ENCODE assay signal across 13 cellular contexts in the genomic region with DNA sequence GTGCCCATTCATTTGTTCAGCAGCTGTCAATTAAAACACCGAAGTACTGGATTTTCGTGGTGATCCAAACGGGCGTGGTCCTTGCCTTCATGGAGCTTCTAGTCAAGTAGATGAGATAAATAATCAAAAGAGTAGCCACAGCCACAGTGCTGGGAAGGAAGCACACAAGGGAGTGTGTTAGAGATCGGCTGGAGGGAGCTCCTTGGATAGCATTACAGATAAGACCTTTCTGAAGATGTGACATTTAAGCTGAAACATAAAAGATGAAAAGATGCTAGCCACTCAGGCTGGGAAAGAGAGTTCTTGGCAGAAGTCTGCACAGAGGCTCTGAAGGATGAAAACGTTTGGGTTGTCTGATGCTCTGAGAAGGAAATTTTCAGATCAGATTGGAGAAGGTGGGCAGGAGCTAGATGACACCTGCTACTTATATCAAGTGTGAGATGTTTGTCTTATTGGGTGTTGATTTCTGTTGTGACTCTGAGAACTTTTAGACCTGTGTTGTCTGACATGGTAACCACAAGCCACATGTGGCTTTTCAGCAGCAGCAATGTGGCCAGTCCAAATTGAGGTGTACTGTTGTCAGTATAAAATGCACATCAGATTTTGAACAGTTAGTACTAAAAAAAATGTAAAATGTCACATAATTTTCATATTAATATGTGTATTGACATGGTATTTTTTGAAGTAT.
A peak's percentile ranks its signal among the peaks of the same experiment; 100 is the strongest.
DNase-seq lines count a peak whose midpoint lies in the region; ATAC-seq and TF ChIP-seq lines count a peak whose summit lies in the region.
"Had no signal": no experiment of that assay in that cellular context is flagged by ENCODE, and none has a peak within 500 bp of the region (broad histone marks: within the 10 kb centered on the region; RNA-seq: fewer than 3 reads in every experiment).

No MANE protein-coding gene starts in this region.

- TF ChIP-seq CTCF in activated CD8-positive, alpha-beta T cell treated with anti-CD3 and anti-CD28 coated beads for 36 hours (IDR thresholded peaks at IDR 0.05) = no peak

- no peak overlapping the region for H4K8ac ChIP-seq in trophoblast cell (ENCODE audit: low read depth, low read length)

- no peak overlapping the region for H4K12ac ChIP-seq in trophoblast cell (ENCODE audit: low read depth, low read length)

- no peak overlapping the region for H2AFZ ChIP-seq in trophoblast cell (ENCODE audit: insufficient read depth, low read length, poor library complexity)

- intact Hi-C loops in activated CD8-positive, alpha-beta T cell treated with anti-CD3 and anti-CD28 coated beads for 36 hours (cut with micrococcal nuclease) = no loop called here

- H2BK12ac ChIP-seq in trophoblast cell (ENCODE audit: low read length) = no peak overlapping the region

- peak overlapping the region; percentile 62 for H3K27ac ChIP-seq in trophoblast cell (ENCODE audit: low read depth, low read length)
- H3K27ac ChIP-seq: 22Rv1, dorsolateral prefrontal cortex had no signal

- H3K4me3 Mint-ChIP-seq in activated CD8-positive, alpha-beta T cell treated with anti-CD3 and anti-CD28 coated beads for 36 hours = no peak overlapping the region

- peak overlapping the region; percentile 70 for H3K4ac ChIP-seq in trophoblast cell (ENCODE audit: low read depth, low read length)

- no peak overlapping the region for H2AK5ac ChIP-seq in trophoblast cell (ENCODE audit: low read length)

- H3K79me1 ChIP-seq in trophoblast cell (ENCODE audit: low read length) = peaks cover 18% of the 10 kb centered on the region

- H3K14ac ChIP-seq in trophoblast cell (ENCODE audit: low read length) = no peak overlapping the region

- H3K27ac Mint-ChIP-seq in activated CD8-positive, alpha-beta T cell treated with anti-CD3 and anti-CD28 coated beads for 36 hours = no peak overlapping the region

- H3K79me2 ChIP-seq in trophoblast cell (ENCODE audit: control insufficient read depth, insufficient read depth, low read length, poor library complexity) = no peaks in the 10 kb centered on the region

- H3K4me3 ChIP-seq in trophoblast cell (ENCODE audit: low read depth, low read length) = no peak overlapping the region
- H3K4me3 ChIP-seq: dorsolateral prefrontal cortex had no signal

- no CpG with 5 or more reads among the region's 6 CpGs for WGBS in trophoblast cell (ENCODE audit: extremely low coverage, insufficient coverage, insufficient read length)

- no peak overlapping the region for H3K9ac ChIP-seq in trophoblast cell (ENCODE audit: low read length)

- H4K91ac ChIP-seq in trophoblast cell (ENCODE audit: low read depth, low read length) = peak overlapping the region; percentile 2

- H3K18ac ChIP-seq in trophoblast cell (ENCODE audit: low read length) = no peak overlapping the region

- H3K4me1 ChIP-seq in trophoblast cell (ENCODE audit: control insufficient read depth in 1 of 2, insufficient read depth in 2 of 2, low read length in 2 of 2) = peaks cover 21 to 36% of the 10 kb centered on the region in 2 experiments

- H3K27me3 Mint-ChIP-seq in activated CD8-positive, alpha-beta T cell treated with anti-CD3 and anti-CD28 coated beads for 36 hours = no peaks in the 10 kb centered on the region

- no peak overlapping the region for H2BK5ac ChIP-seq in trophoblast cell (ENCODE audit: low read depth, low read length, poor library complexity)

- no peaks in the 10 kb centered on the region for H3K27me3 ChIP-seq in trophoblast cell (ENCODE audit: insufficient read depth, low read length)
- H3K27me3 ChIP-seq: dorsolateral prefrontal cortex had no signal

- H3K4me1 Mint-ChIP-seq in activated CD8-positive, alpha-beta T cell treated with anti-CD3 and anti-CD28 coated beads for 36 hours (ENCODE audit: low read depth) = peaks cover 65% of the 10 kb centered on the region

- POLR2A ChIA-PET in activated CD8-positive, alpha-beta T cell treated with anti-CD3 and anti-CD28 coated beads for 36 hours (lab: Charles Lee) = interaction anchor here (0.6 to 1.0 kb wide), 3 partner anchors 123 to 202 kb away, joined by 3 read pairs; no protein-coding TSS in a partner anchor

- CTCF ChIA-PET in activated CD8-positive, alpha-beta T cell treated with anti-CD3 and anti-CD28 coated beads for 36 hours (lab: Charles Lee) = interaction anchor here (1.2 to 1.9 kb wide), 2 partner anchors 9 to 25 kb away, joined by 5 read pairs; no protein-coding TSS in a partner anchor

- DNase-seq in NK-92 treated with Interleukin-12 subunit alpha and Interleukin-12 subunit beta, amount 100 ng/mL, for 24 hours (lab: John Stamatoyannopoulos, UW) = peak; percentile 1
- DNase-seq in NK-92 (lab: John Stamatoyannopoulos, UW; ENCODE audit: unreplicated experiment) (no peak), trophoblast cell (no peak), NCI-H2227 (lab: John Stamatoyannopoulos, UW; ENCODE audit: unreplicated experiment) (no peak), NCI-H1436 (lab: John Stamatoyannopoulos, UW) (no peak)
- peak; percentile 50 for DNase-seq in activated CD8-positive, alpha-beta T cell treated with anti-CD3 and anti-CD28 coated beads for 36 hours
- DNase-seq: amygdala, dorsolateral prefrontal cortex, NCI-H345 had no signal

- no peak overlapping the region for H3K23ac ChIP-seq in trophoblast cell (ENCODE audit: low read length)

- H3K36me3 Mint-ChIP-seq in activated CD8-positive, alpha-beta T cell treated with anti-CD3 and anti-CD28 coated beads for 36 hours (ENCODE audit: low read depth) = peaks cover 5% of the 10 kb centered on the region

- H3K4me2 ChIP-seq in trophoblast cell (ENCODE audit: low read length) = no peak overlapping the region

- peak; percentile 70 for ATAC-seq in HG02852 (IDR thresholded peaks at IDR 0.05; ENCODE audit: unreplicated experiment)
- peak; percentile 51 for ATAC-seq in activated CD8-positive, alpha-beta T cell treated with anti-CD3 and anti-CD28 coated beads for 36 hours
- ATAC-seq in HG02588 (IDR thresholded peaks at IDR 0.05; ENCODE audit: unreplicated experiment) = no peak
- ATAC-seq: Panc1 had no signal

- no peak overlapping the region for H2BK120ac ChIP-seq in trophoblast cell (ENCODE audit: insufficient read depth, low read length, poor library complexity)

- H3K9me3 ChIP-seq in trophoblast cell (ENCODE audit: insufficient read depth, low read depth, low read length) = no peaks in the 10 kb centered on the region

- no peaks in the 10 kb centered on the region for H3K9me3 Mint-ChIP-seq in activated CD8-positive, alpha-beta T cell treated with anti-CD3 and anti-CD28 coated beads for 36 hours

- H3K36me3 ChIP-seq in trophoblast cell (ENCODE audit: control insufficient read depth in 1 of 2, insufficient read depth in 2 of 2, low read length in 2 of 2) = peaks cover 0 to 1% of the 10 kb centered on the region in 2 experiments

Comparison
In these comparisons a context has a peak if more than half of its experiments do, and no peak if none do; other contexts are left out.
1. DNase-seq: peak in NK-92 treated with Interleukin-12 subunit alpha and Interleukin-12 subunit beta, amount 100 ng/mL, for 24 hours (single experiment) and activated CD8-positive, alpha-beta T cell treated with anti-CD3 and anti-CD28 coated beads for 36 hours (single experiment); none in NK-92 (single experiment), trophoblast cell (0 of 2), NCI-H2227 (single experiment) and NCI-H1436 (single experiment).